ENCODE assay signal across 1 cellular context in genomic region chr12:80053048-80053790, GRCh38.
TF ChIP-seq lines count a peak whose summit lies in the region.

No MANE protein-coding gene starts in this region.

TF ChIP-seq in SK-N-SH, 30 proteins besides CTCF, POLR2A, EP300 and RAD21 (continued from another document):
- TF ChIP-seq GATA2 (CRISPR knock-in tag; IDR thresholded peaks at IDR 0.05) (no peak), CHD2 (IDR thresholded peaks at IDR 0.05; ENCODE audit: low read length, partially characterized antibody) (no peak), ELF1 (IDR thresholded peaks at IDR 0.05) (no peak), MAX (IDR thresholded peaks at IDR 0.05; ENCODE audit: low read depth) (peak; percentile 55; the same call in 1 of the 2 replicates), NRF1 (IDR thresholded peaks at IDR 0.05; ENCODE audit: low read depth, low read length) (no peak), RXRA (IDR thresholded peaks at IDR 0.05; ENCODE audit: borderline replicate concordance, low read depth) (no peak; the same call in 1 of the 2 replicates), NFIC (IDR thresholded peaks at IDR 0.05; ENCODE audit: borderline replicate concordance) (peak; percentile 96), GABPA (IDR thresholded peaks at IDR 0.05; ENCODE audit: low read depth) (0 out of 2 replicates have a peak, but pooled peaks have one; percentile 7), RCOR1 (IDR thresholded peaks at IDR 0.05; ENCODE audit: low read length) (no peak), SMC3 (IDR thresholded peaks at IDR 0.05; ENCODE audit: low read depth, low read length) (no peak), MXI1 (IDR thresholded peaks at IDR 0.05; ENCODE audit: low read depth, low read length) (no peak), JUND (IDR thresholded peaks at IDR 0.05) (peak; percentile 90), POLR2AphosphoS5 (IDR thresholded peaks at IDR 0.05; ENCODE audit: low read depth, low read length) (peak; percentile 48; the same call in 1 of the 2 replicates), FOSL2 (IDR thresholded peaks at IDR 0.05; ENCODE audit: borderline replicate concordance, low read depth) (peak; percentile 79), USF1 (IDR thresholded peaks at IDR 0.05; ENCODE audit: borderline replicate concordance, low read depth) (0 out of 2 replicates have a peak, but pooled peaks have one; percentile 14), RFX5 (IDR thresholded peaks at IDR 0.05; ENCODE audit: low read length) (no peak), USF2 (IDR thresholded peaks at IDR 0.05; ENCODE audit: borderline replicate concordance, low read depth, low read length) (no peak), TEAD4 (IDR thresholded peaks at IDR 0.05; ENCODE audit: borderline replicate concordance, insufficient read depth) (peak; percentile 66; the same call in 1 of the 2 replicates), FOXJ3 (CRISPR knock-in tag; IDR thresholded peaks at IDR 0.05) (no peak)
